35 cellular contexts compared by ENCODE assay signal in the genomic region with DNA sequence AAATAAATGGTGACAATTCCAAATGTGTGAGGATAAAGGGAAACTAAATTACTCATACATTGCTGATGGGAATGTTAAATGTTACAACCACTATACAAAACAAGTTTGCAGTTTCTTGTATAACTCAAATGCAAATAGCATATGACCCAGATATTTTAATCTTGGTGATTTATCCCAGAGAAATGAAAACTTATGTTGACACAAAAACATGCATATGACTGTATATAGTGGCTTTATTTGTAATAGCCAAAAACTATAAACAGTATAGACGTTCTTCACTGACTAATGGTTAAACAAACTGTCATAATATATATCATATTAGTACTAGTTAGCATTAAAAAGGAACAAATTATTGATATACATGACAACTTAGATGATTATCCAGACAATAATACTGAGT.
A peak's percentile ranks its signal among the peaks of the same experiment; 100 is the strongest.
DNase-seq lines count a peak whose midpoint lies in the region; ATAC-seq, FAIRE-seq and TF ChIP-seq lines count a peak whose summit lies in the region.
"Had no signal": no experiment of that assay in that cellular context is flagged by ENCODE, and none has a peak within 500 bp of the region (broad histone marks: within the 10 kb centered on the region; RNA-seq: fewer than 3 reads in every experiment).

No MANE protein-coding gene starts in this region.

- H3K79me2 ChIP-seq in PC-3 (ENCODE audit: low read length), result no peaks in the 10 kb centered on the region

- H4K91ac ChIP-seq in mesenchymal stem cell (ENCODE audit: low read length), result no peak overlapping the region

- no peak overlapping the region for H2BK120ac ChIP-seq in mesenchymal stem cell (ENCODE audit: low read depth, low read length)

- H3K4me1 Mint-ChIP-seq in type B pancreatic cell (ENCODE audit: unreplicated experiment), result no peaks in the 10 kb centered on the region
- H3K4me1 Mint-ChIP-seq: B cell; CD14-positive monocyte; CD4-positive, alpha-beta memory T cell; CD4-positive, CD25-positive, alpha-beta regulatory T cell; CD8-positive, alpha-beta memory T cell had no signal

- no peak overlapping the region for H3K18ac ChIP-seq in mesenchymal stem cell (ENCODE audit: low read depth in 1 of 2, low read length in 2 of 2)

- H2BK5ac ChIP-seq in mesenchymal stem cell (ENCODE audit: low read depth, low read length, poor library complexity, severe bottlenecking), result no peak overlapping the region

- H3K27ac Mint-ChIP-seq in type B pancreatic cell, result no peak overlapping the region
- H3K27ac Mint-ChIP-seq: B cell; CD14-positive monocyte; CD4-positive, alpha-beta memory T cell; CD4-positive, alpha-beta T cell; CD4-positive, CD25-positive, alpha-beta regulatory T cell; CD8-positive, alpha-beta memory T cell; CD8-positive, alpha-beta T cell had no signal

- DNase-seq in PC-3 (peak; percentile 25), frontal cortex (ENCODE audit: low spot score in 2 of 2) (no peak), mesenchymal stem cell (peak; percentile 2), erythroblast (lab: John Stamatoyannopoulos, UW) (no peak), type B pancreatic cell (ENCODE audit: extremely low spot score, unreplicated experiment) (no peak), D721Med (ENCODE audit: insufficient read length, low spot score) (no peak)
- no peak for DNase-seq in stimulated activated CD4-positive, alpha-beta T cell treated with anti-CD3 and anti-CD28 coated beads, Interleukin-1b, Interleukin-23, amount 100 ng/mL, for 48 hours
- DNase-seq: 8988T; ACHN; AML-193; BE2C; C1 segment of cervical spinal cord; Caco-2; Calu3; CD4-positive, alpha-beta memory T cell; CD4-positive, alpha-beta T cell; CD4-positive, CD25-positive, alpha-beta regulatory T cell; CD8-positive, alpha-beta memory T cell; CD8-positive, alpha-beta T cell; COR-L47; DMS 273 treated with DMSO at 0.1 percent for 48 hours; DMS153; DMS53; DMS79; DMS79 treated with DMSO at 0.1 percent for 48 hours; DND-41; EL had no signal

- intact Hi-C loops in PC-3 (cut with micrococcal nuclease), result no loop called here

- no peak overlapping the region for H2AK5ac ChIP-seq in mesenchymal stem cell (ENCODE audit: low read length, severe bottlenecking)

- H2BK15ac ChIP-seq in mesenchymal stem cell (ENCODE audit: low read depth, poor library complexity, severe bottlenecking), result no peak overlapping the region

- peak; percentile 94 for ATAC-seq in PC-3
- ATAC-seq: A549; CD8-positive, alpha-beta T cell had no signal

- H4K20me1 ChIP-seq in PC-3 (ENCODE audit: low read length), result no peaks in the 10 kb centered on the region
- H4K20me1 ChIP-seq: BLaER1; BLaER1 treated with 17β-estradiol and CSF1 and Interleukin-3, amounts not matched to agents 10 nM and 100 nM had no signal

- no CpG with 5 or more reads among the region's 1 CpG for WGBS in mesenchymal stem cell

- peak overlapping the region; percentile 34 for H3K27ac ChIP-seq in PC-3 (ENCODE audit: low read length)
- H3K27ac ChIP-seq in mesenchymal stem cell (ENCODE audit: low read length, poor library complexity, severe bottlenecking), result no peak overlapping the region
- H3K27ac ChIP-seq: 22Rv1; A549; BLaER1; BLaER1 treated with 17β-estradiol and CSF1 and Interleukin-3, amounts not matched to agents 10 nM and 100 nM; C4-2B had no signal

- H3F3A ChIP-seq in PC-3 (ENCODE audit: low read length, unreplicated experiment), result no peaks in the 10 kb centered on the region

- TF ChIP-seq POLR2A in erythroblast (IDR thresholded peaks at IDR 0.05; ENCODE audit: low read length), result no peak

- no peaks in the 10 kb centered on the region for H3K9me2 ChIP-seq in PC-3 (replicated peaks; ENCODE audit: low read length)

- H3K27me3 Mint-ChIP-seq in type B pancreatic cell, result no peaks in the 10 kb centered on the region
- H3K27me3 Mint-ChIP-seq: B cell; CD4-positive, alpha-beta memory T cell; CD4-positive, alpha-beta T cell; CD4-positive, CD25-positive, alpha-beta regulatory T cell; CD8-positive, alpha-beta memory T cell had no signal

- no peaks in the 10 kb centered on the region for H3K79me1 ChIP-seq in mesenchymal stem cell (replicated peaks; ENCODE audit: low read length, poor library complexity, severe bottlenecking)

- H3K4me2 ChIP-seq in PC-3 (ENCODE audit: low read length), result no peak overlapping the region
- H3K4me2 ChIP-seq in mesenchymal stem cell (ENCODE audit: low read length, poor library complexity, severe bottlenecking), result no peak overlapping the region
- H3K4me2 ChIP-seq: A549; BLaER1; BLaER1 treated with 17β-estradiol and CSF1 and Interleukin-3, amounts not matched to agents 10 nM and 100 nM had no signal

- H3K4me1 ChIP-seq in PC-3 (ENCODE audit: insufficient read depth, low read length), result no peaks in the 10 kb centered on the region
- H3K4me1 ChIP-seq in mesenchymal stem cell (ENCODE audit: control insufficient read depth, insufficient read depth, low read depth, low read length), result no peaks in the 10 kb centered on the region
- H3K4me1 ChIP-seq: A549; BE2C; BLaER1; BLaER1 treated with 17β-estradiol and CSF1 and Interleukin-3, amounts not matched to agents 10 nM and 100 nM; Caco-2 had no signal

- TF ChIP-seq CTCF in PC-3 (conservative IDR thresholded peaks at IDR 0.05; ENCODE audit: low read depth, low read length), result no peak
- TF ChIP-seq CTCF in type B pancreatic cell (conservative IDR thresholded peaks at IDR 0.05), result no peak
- no peak for TF ChIP-seq CTCF in D721Med (IDR thresholded peaks at IDR 0.05; ENCODE audit: insufficient read depth, missing control alignments)

- no peak overlapping the region for H3K4me3 ChIP-seq in PC-3 (ENCODE audit: low read length)
- no peak overlapping the region for H3K4me3 ChIP-seq in mesenchymal stem cell (ENCODE audit: insufficient read depth in 1 of 2, low read depth in 1 of 2, low read length in 2 of 2)
- H3K4me3 ChIP-seq: A549; BLaER1; BLaER1 treated with 17β-estradiol and CSF1 and Interleukin-3, amounts not matched to agents 10 nM and 100 nM had no signal

- H3K4ac ChIP-seq in mesenchymal stem cell (ENCODE audit: low read depth in 1 of 2, low read length in 2 of 2), result no peak overlapping the region

- H3K27me3 ChIP-seq in PC-3 (ENCODE audit: low read length), result no peaks in the 10 kb centered on the region
- no peaks in the 10 kb centered on the region for H3K27me3 ChIP-seq in mesenchymal stem cell (ENCODE audit: control insufficient read depth in 1 of 2, insufficient read depth in 1 of 2, low read length in 2 of 2)
- H3K27me3 ChIP-seq: BE2C; BLaER1; BLaER1 treated with 17β-estradiol and CSF1 and Interleukin-3, amounts not matched to agents 10 nM and 100 nM had no signal

- H2AFZ ChIP-seq in PC-3 (ENCODE audit: low read length) (no peak overlapping the region), mesenchymal stem cell (ENCODE audit: low read depth, low read length) (no peak overlapping the region)

- no peaks in the 10 kb centered on the region for H3K36me3 ChIP-seq in PC-3 (ENCODE audit: low read depth, low read length)
- no peaks in the 10 kb centered on the region for H3K36me3 ChIP-seq in mesenchymal stem cell (ENCODE audit: control insufficient read depth in 1 of 2, insufficient read depth in 2 of 2, low read depth in 1 of 2, low read length in 2 of 2)
- H3K36me3 ChIP-seq: BE2C; BLaER1; BLaER1 treated with 17β-estradiol and CSF1 and Interleukin-3, amounts not matched to agents 10 nM and 100 nM had no signal

- BruUV-seq in PC-3 (replicated peaks; lab: Mats Ljungman, UMichigan), result no TSS peak

- H3K36me3 Mint-ChIP-seq in type B pancreatic cell, result no peaks in the 10 kb centered on the region
- H3K36me3 Mint-ChIP-seq: CD14-positive monocyte; CD4-positive, alpha-beta memory T cell; CD4-positive, CD25-positive, alpha-beta regulatory T cell; CD8-positive, alpha-beta memory T cell; CD8-positive, alpha-beta T cell had no signal

- H3K14ac ChIP-seq in mesenchymal stem cell (ENCODE audit: low read length in 2 of 2), result no peak overlapping the region

- H2BK12ac ChIP-seq in mesenchymal stem cell (ENCODE audit: low read length in 2 of 2), result no peak overlapping the region

- POLR2A ChIA-PET in PC-3 (lab: Charles Lee; ENCODE audit: unreplicated experiment), result no interaction called here

- peak; percentile 55 for FAIRE-seq in A204.1 (lab: Jason Lieb, UNC)
- FAIRE-seq in frontal cortex (lab: Jason Lieb, UNC), result peak; percentile 6
- FAIRE-seq in D721Med (lab: Jason Lieb, UNC), result no peak
- FAIRE-seq: A549 had no signal

- no peak overlapping the region for H3K9ac ChIP-seq in PC-3 (ENCODE audit: low read length)
- H3K9ac ChIP-seq in mesenchymal stem cell (ENCODE audit: low read length), result no peak overlapping the region
- H3K9ac ChIP-seq: BLaER1; BLaER1 treated with 17β-estradiol and CSF1 and Interleukin-3, amounts not matched to agents 10 nM and 100 nM had no signal

- H3K9me3 Mint-ChIP-seq in type B pancreatic cell, result peaks cover 9% of the 10 kb centered on the region

- H3K23ac ChIP-seq in mesenchymal stem cell (ENCODE audit: low read length in 2 of 2), result no peak overlapping the region

- no peak overlapping the region for H4K8ac ChIP-seq in mesenchymal stem cell (ENCODE audit: low read length)

- no peak overlapping the region for H3K4me3 Mint-ChIP-seq in type B pancreatic cell
- H3K4me3 Mint-ChIP-seq: B cell; CD14-positive monocyte; CD4-positive, alpha-beta memory T cell; CD4-positive, alpha-beta T cell; CD4-positive, CD25-positive, alpha-beta regulatory T cell; CD8-positive, alpha-beta memory T cell; CD8-positive, alpha-beta T cell had no signal

- CTCF ChIA-PET in PC-3 (lab: Charles Lee), result no interaction called here

- no peaks in the 10 kb centered on the region for H3K9me3 ChIP-seq in PC-3 (ENCODE audit: low read length)
- H3K9me3 ChIP-seq in mesenchymal stem cell (ENCODE audit: control insufficient read depth, low read length), result peaks cover 6% of the 10 kb centered on the region
- H3K9me3 ChIP-seq: A549, BE2C, BLaER1, Caco-2 had no signal

Comparison
In these comparisons a context has a peak if more than half of its experiments do, and no peak if none do; other contexts are left out.
1. DNase-seq: peak in PC-3 (single experiment) and mesenchymal stem cell (single experiment); none in frontal cortex (0 of 2), erythroblast (0 of 2), type B pancreatic cell (single experiment), D721Med (single experiment) and stimulated activated CD4-positive, alpha-beta T cell treated with anti-CD3 and anti-CD28 coated beads, Interleukin-1b, Interleukin-23, amount 100 ng/mL, for 48 hours (single experiment).